ENCODE assay signal across 9 cellular contexts in genomic region chr17:50904522-50905459, GRCh38. TPM values are rescaled to one million over a fixed set of nuclear protein-coding genes. Genes with fewer than 3 reads are reported as not detected.
DNase-seq lines count a peak whose midpoint lies in the region; ATAC-seq and TF ChIP-seq lines count a peak whose summit lies in the region.
"Had no signal": no experiment of that assay in that cellular context is flagged by ENCODE, and none has a peak within 500 bp of the region (broad histone marks: within the 10 kb centered on the region; RNA-seq: fewer than 3 reads in every experiment).

No MANE protein-coding gene starts in this region.

- intact Hi-C loops in OCI-LY7 (cut with micrococcal nuclease; ENCODE audit: unreplicated experiment), result loop anchor here (1.0 to 5.0 kb wide), 3 partner anchors 26 to 38 kb away; partner anchors contain the start of gene TOB1
- intact Hi-C loops in activated T-helper 2 cell treated with anti-CD3 and anti-CD28 coated beads, Interferon-gamma antibody, Interleukin-2, Interleukin-4, amounts not matched to agents 10 μg/mL and 5 μg/mL and 100 μg/mL, durations not matched to agents 14 hours and 24 hours and 36 hours (cut with micrococcal nuclease), result no loop called here

- no peaks in the 10 kb centered on the region for H3K36me3 Mint-ChIP-seq in activated T-helper 2 cell treated with anti-CD3 and anti-CD28 coated beads, Interferon-gamma antibody, Interleukin-2, Interleukin-4, amounts not matched to agents 10 μg/mL and 5 μg/mL and 100 μg/mL, durations not matched to agents 14 hours and 24 hours and 36 hours (ENCODE audit: low read depth)

- H3K27ac Mint-ChIP-seq in activated T-helper 2 cell treated with anti-CD3 and anti-CD28 coated beads, Interferon-gamma antibody, Interleukin-2, Interleukin-4, amounts not matched to agents 10 μg/mL and 5 μg/mL and 100 μg/mL, durations not matched to agents 14 hours and 24 hours and 36 hours, result no peak overlapping the region

- POLR2A ChIA-PET in OCI-LY7 (lab: Charles Lee), result interaction anchor here (0.6 to 2.6 kb wide), 7 partner anchors 17 to 43 kb away, joined by 3 to 17 read pairs (median 4); partner anchors contain the start of gene TOB1

- peak overlapping the region; percentile 57 for H3K27ac ChIP-seq in OCI-LY7 (ENCODE audit: low read depth, low read length, poor library complexity, severe bottlenecking)
- H3K27ac ChIP-seq: HL-60 had no signal

- TSS peak; percentile 92 for BruUV-seq in OCI-LY7 (replicated peaks; lab: Mats Ljungman, UMichigan)

- H4K20me1 ChIP-seq in OCI-LY7 (ENCODE audit: insufficient read depth, low read length), result no peaks in the 10 kb centered on the region

- DNase-seq in H7 (peak; percentile 57), OCI-LY7 (ENCODE audit: low spot score) (peak; percentile 23), myocyte (ENCODE audit: low read depth) (peak; percentile 61), middle frontal gyrus (ENCODE audit: extremely low spot score, low spot score) (no peak), germinal center (ENCODE audit: low spot score) (no peak)
- no peak for DNase-seq in activated T-helper 2 cell treated with anti-CD3 and anti-CD28 coated beads, Interferon-gamma antibody, Interleukin-2, Interleukin-4, amounts not matched to agents 10 μg/mL and 5 μg/mL and 100 μg/mL, durations not matched to agents 14 hours and 24 hours and 36 hours (ENCODE audit: low spot score)

- no peaks in the 10 kb centered on the region for H3K27me3 Mint-ChIP-seq in activated T-helper 2 cell treated with anti-CD3 and anti-CD28 coated beads, Interferon-gamma antibody, Interleukin-2, Interleukin-4, amounts not matched to agents 10 μg/mL and 5 μg/mL and 100 μg/mL, durations not matched to agents 14 hours and 24 hours and 36 hours (ENCODE audit: low read depth)

- no peak for ATAC-seq in GM19351 (IDR thresholded peaks at IDR 0.05; ENCODE audit: unreplicated experiment)

- no peaks in the 10 kb centered on the region for H3K9me3 Mint-ChIP-seq in activated T-helper 2 cell treated with anti-CD3 and anti-CD28 coated beads, Interferon-gamma antibody, Interleukin-2, Interleukin-4, amounts not matched to agents 10 μg/mL and 5 μg/mL and 100 μg/mL, durations not matched to agents 14 hours and 24 hours and 36 hours

- H3K4me1 Mint-ChIP-seq in activated T-helper 2 cell treated with anti-CD3 and anti-CD28 coated beads, Interferon-gamma antibody, Interleukin-2, Interleukin-4, amounts not matched to agents 10 μg/mL and 5 μg/mL and 100 μg/mL, durations not matched to agents 14 hours and 24 hours and 36 hours (ENCODE audit: low read depth), result peaks cover 30% of the 10 kb centered on the region

- peak overlapping the region; percentile 70 for H2AFZ ChIP-seq in OCI-LY7 (ENCODE audit: low read length)

- peak overlapping the region; percentile 23 for H3K9ac ChIP-seq in endocrine pancreas (ENCODE audit: control insufficient read depth, insufficient read depth, low read length)

- peak overlapping the region; percentile 64 for H3K4me2 ChIP-seq in OCI-LY7 (ENCODE audit: low read length)

- H3K36me3 ChIP-seq in H7 (replicated peaks; ENCODE audit: control insufficient read depth, insufficient read depth, low read length), result no peaks in the 10 kb centered on the region
- no peaks in the 10 kb centered on the region for H3K36me3 ChIP-seq in OCI-LY7 (ENCODE audit: insufficient read depth, low read length)
- H3K36me3 ChIP-seq in endocrine pancreas (ENCODE audit: control insufficient read depth, insufficient read depth, low read length), result no peaks in the 10 kb centered on the region

- no peaks in the 10 kb centered on the region for H3K79me2 ChIP-seq in OCI-LY7 (ENCODE audit: insufficient read depth, low read depth, low read length)

- H3K4me3 ChIP-seq in H7 (ENCODE audit: insufficient read depth, low read depth, low read length), result no peak overlapping the region
- peak overlapping the region; percentile 33 for H3K4me3 ChIP-seq in OCI-LY7 (ENCODE audit: low read depth, low read length, poor library complexity, severe bottlenecking)
- H3K4me3 ChIP-seq in endocrine pancreas (ENCODE audit: control insufficient read depth, insufficient read depth, low read length), result no peak overlapping the region

- H3K9me3 ChIP-seq in OCI-LY7 (ENCODE audit: low read length) (no peaks in the 10 kb centered on the region), endocrine pancreas (ENCODE audit: control insufficient read depth, low read length) (no peaks in the 10 kb centered on the region)

- no peaks in the 10 kb centered on the region for H3K9me2 ChIP-seq in OCI-LY7 (ENCODE audit: insufficient read depth, low read length)

- no peak overlapping the region for H3K4me3 Mint-ChIP-seq in activated T-helper 2 cell treated with anti-CD3 and anti-CD28 coated beads, Interferon-gamma antibody, Interleukin-2, Interleukin-4, amounts not matched to agents 10 μg/mL and 5 μg/mL and 100 μg/mL, durations not matched to agents 14 hours and 24 hours and 36 hours (ENCODE audit: low read depth)

- peaks cover 39% of the 10 kb centered on the region for H3K4me1 ChIP-seq in OCI-LY7 (ENCODE audit: insufficient read depth, low read length, poor library complexity, severe bottlenecking)
- H3K4me1 ChIP-seq in endocrine pancreas (ENCODE audit: control insufficient read depth, insufficient read depth, low read length), result peaks cover 4% of the 10 kb centered on the region

- TF ChIP-seq CTCF in OCI-LY7 (conservative IDR thresholded peaks at IDR 0.05; ENCODE audit: low read length), result no peak

- H3K27me3 ChIP-seq in H7 (ENCODE audit: control insufficient read depth, insufficient read depth, low read length) (no peaks in the 10 kb centered on the region; the same call in 1 of the 2 replicates), endocrine pancreas (ENCODE audit: control insufficient read depth, insufficient read depth, low read length) (no peaks in the 10 kb centered on the region)

- CTCF ChIA-PET in OCI-LY7 (lab: Charles Lee; ENCODE audit: unreplicated experiment), result interaction anchor here (0.5 to 0.7 kb wide), 2 partner anchors 171 to 341 kb away, joined by 3 to 11 read pairs; no protein-coding TSS in a partner anchor

RNA-seq across cellular contexts. Expression of gene TOB1, which starts 38.6 kb away (rescaled TPM):
- total RNA-seq in H7 (2014; rRNA removed; shearing (Covaris generic)), result 5.2 and 8.6 TPM in 2 replicates
- 12.7 and 15.2 TPM in 2 replicates for total RNA-seq in OCI-LY7 (2014; rRNA removed; shearing (Covaris generic))
- 24.8 and 26.4 TPM in 2 replicates for total RNA-seq in OCI-LY7 (2022)
- 23.9 and 26.3 TPM in 2 replicates for total RNA-seq in myocyte
- polyA plus RNA-seq in myocyte (2012), result 32.4 TPM
- 28.5 and 28.9 TPM in 2 replicates for total RNA-seq in activated T-helper 2 cell treated with anti-CD3 and anti-CD28 coated beads, Interferon-gamma antibody, Interleukin-2, Interleukin-4, amounts not matched to agents 10 μg/mL and 5 μg/mL and 100 μg/mL, durations not matched to agents 14 hours and 24 hours and 36 hours

Comparison
In these comparisons a context has a peak if more than half of its experiments do, and no peak if none do; other contexts are left out.
1. DNase-seq: peak in H7 (single experiment), OCI-LY7 (single experiment) and myocyte (single experiment); none in activated T-helper 2 cell treated with anti-CD3 and anti-CD28 coated beads, Interferon-gamma antibody, Interleukin-2, Interleukin-4, amounts not matched to agents 10 μg/mL and 5 μg/mL and 100 μg/mL, durations not matched to agents 14 hours and 24 hours and 36 hours (single experiment), middle frontal gyrus (single experiment) and germinal center (single experiment).